In genomic region chrX:56783450-56783831, GRCh38 we compare ENCODE assay signal across 10 cellular contexts. TPM values are rescaled to one million over a fixed set of nuclear protein-coding genes. Genes with fewer than 3 reads are reported as not detected.
DNase-seq lines count a peak whose midpoint lies in the region; ATAC-seq, FAIRE-seq and TF ChIP-seq lines count a peak whose summit lies in the region.
"Had no signal": no experiment of that assay in that cellular context is flagged by ENCODE, and none has a peak within 500 bp of the region (broad histone marks: within the 10 kb centered on the region; RNA-seq: fewer than 3 reads in every experiment).

No MANE protein-coding gene starts in this region.

- no peak overlapping the region for H3K23ac ChIP-seq in neuronal stem cell (ENCODE audit: low read depth, low read length, poor library complexity)

- peak; percentile 16 for TF ChIP-seq CTCF in coronary artery (IDR thresholded peaks at IDR 0.05)

- ATAC-seq in HG02642 (IDR thresholded peaks at IDR 0.05; ENCODE audit: poor library complexity, unreplicated experiment) = no peak
- ATAC-seq in stimulated activated naive CD8-positive, alpha-beta T cell treated with anti-CD3 and anti-CD28 coated beads, Interleukin-15, amount 100 ng/mL, for 72 hours = no peak
- no peak for ATAC-seq in GM19397 (IDR thresholded peaks at IDR 0.05; ENCODE audit: unreplicated experiment)

- peak in 4 of 5 donors; percentile 78 to 83 (median 80) for DNase-seq in CD4-positive, alpha-beta memory T cell
- DNase-seq in NCI-H146 (lab: John Stamatoyannopoulos, UW) (peak; percentile 78), coronary artery (ENCODE audit: low spot score) (peak; percentile 88), neuronal stem cell (ENCODE audit: low spot score) (no peak), GM12891 (ENCODE audit: insufficient read length, low spot score) (no peak)
- DNase-seq in stimulated activated naive CD8-positive, alpha-beta T cell treated with anti-CD3 and anti-CD28 coated beads, Interleukin-15, amount 100 ng/mL, for 72 hours = no peak
- DNase-seq: activated naive CD8-positive, alpha-beta T cell treated with anti-CD3 and anti-CD28 coated beads for 36 hours had no signal

- H2BK15ac ChIP-seq in neuronal stem cell (ENCODE audit: low read length) = no peak overlapping the region

- no peak overlapping the region for H2BK12ac ChIP-seq in neuronal stem cell (ENCODE audit: low read length)

- peaks cover 23 to 57% (median 29%) of the 10 kb centered on the region in 4 donors for H3K4me1 Mint-ChIP-seq in CD4-positive, alpha-beta memory T cell
- peaks cover 42% of the 10 kb centered on the region for H3K4me1 Mint-ChIP-seq in stimulated activated naive CD8-positive, alpha-beta T cell treated with anti-CD3 and anti-CD28 coated beads, Interleukin-15, amount 100 ng/mL, for 72 hours

- no peaks in the 10 kb centered on the region for H3K9me3 Mint-ChIP-seq in CD4-positive, alpha-beta memory T cell
- H3K9me3 Mint-ChIP-seq in stimulated activated naive CD8-positive, alpha-beta T cell treated with anti-CD3 and anti-CD28 coated beads, Interleukin-15, amount 100 ng/mL, for 72 hours = no peaks in the 10 kb centered on the region
- H3K9me3 Mint-ChIP-seq: activated naive CD8-positive, alpha-beta T cell treated with anti-CD3 and anti-CD28 coated beads for 36 hours had no signal

- H3K4me3 Mint-ChIP-seq in CD4-positive, alpha-beta memory T cell = peak overlapping the region in 6 of 8 donors; percentile 92 to 97 (median 96)
- no peak overlapping the region for H3K4me3 Mint-ChIP-seq in stimulated activated naive CD8-positive, alpha-beta T cell treated with anti-CD3 and anti-CD28 coated beads, Interleukin-15, amount 100 ng/mL, for 72 hours
- H3K4me3 Mint-ChIP-seq: activated naive CD8-positive, alpha-beta T cell treated with anti-CD3 and anti-CD28 coated beads for 36 hours had no signal

- no peaks in the 10 kb centered on the region for H3K27me3 ChIP-seq in CD4-positive, alpha-beta memory T cell (ENCODE audit: insufficient read depth, low read length)
- peaks cover 0 to 8% (median 0%) of the 10 kb centered on the region in 3 experiments for H3K27me3 ChIP-seq in neuronal stem cell (ENCODE audit: control insufficient read depth in 3 of 3, insufficient read depth in 3 of 3, low read depth in 1 of 3, low read length in 3 of 3)

- H3K4me3 ChIP-seq in CD4-positive, alpha-beta memory T cell (ENCODE audit: low read length in 2 of 2) = no peak overlapping the region
- H3K4me3 ChIP-seq in coronary artery (peak overlapping the region; percentile 64), neuronal stem cell (ENCODE audit: low read length in 2 of 2) (peak overlapping the region in 1 of 2 donors; percentile 32)

- no peak overlapping the region for H3K27ac ChIP-seq in CD4-positive, alpha-beta memory T cell (ENCODE audit: low read depth, low read length)
- peak overlapping the region; percentile 60 to 84 for H3K27ac ChIP-seq in coronary artery
- H3K27ac ChIP-seq in neuronal stem cell (replicated peaks; ENCODE audit: low read length) = no peak overlapping the region

- H3K18ac ChIP-seq in neuronal stem cell (ENCODE audit: low read length) = no peak overlapping the region

- no CpG with 5 or more reads among the region's 12 CpGs for WGBS in neuronal stem cell (ENCODE audit: extremely low coverage in 2 of 2, insufficient read length in 2 of 2, insufficient replicate concordance in 1 of 2), 2 donors

- no peak overlapping the region for H3K4me2 ChIP-seq in neuronal stem cell (ENCODE audit: insufficient read depth, low read length, poor library complexity, severe bottlenecking)

- H3K27me3 Mint-ChIP-seq in CD4-positive, alpha-beta memory T cell = no peaks in the 10 kb centered on the region
- H3K27me3 Mint-ChIP-seq in stimulated activated naive CD8-positive, alpha-beta T cell treated with anti-CD3 and anti-CD28 coated beads, Interleukin-15, amount 100 ng/mL, for 72 hours = no peaks in the 10 kb centered on the region
- H3K27me3 Mint-ChIP-seq: activated naive CD8-positive, alpha-beta T cell treated with anti-CD3 and anti-CD28 coated beads for 36 hours had no signal

- no peak overlapping the region for H2AK5ac ChIP-seq in neuronal stem cell (ENCODE audit: low read depth, low read length)

- H2BK5ac ChIP-seq in neuronal stem cell (ENCODE audit: low read length) = no peak overlapping the region

- peak overlapping the region; percentile 81 for H2AFZ ChIP-seq in neuronal stem cell (ENCODE audit: low read length)

- H2BK120ac ChIP-seq in neuronal stem cell (ENCODE audit: low read depth, low read length) = no peak overlapping the region

- intact Hi-C loops in CD4-positive, alpha-beta memory T cell (cut with micrococcal nuclease) = no loop called here

- no peak for TF ChIP-seq POLR2A in GM12891 (IDR thresholded peaks at IDR 0.05; ENCODE audit: low read depth, low read length)

- FAIRE-seq in GM12891 (lab: Jason Lieb, UNC) = no peak
- FAIRE-seq: islet of Langerhans had no signal

- CTCF ChIA-PET in CD4-positive, alpha-beta memory T cell (lab: Charles Lee; ENCODE audit: partially characterized antibody) = no interaction called here

- peaks cover 4% of the 10 kb centered on the region for H3K79me1 ChIP-seq in neuronal stem cell (ENCODE audit: low read depth, low read length)

- H4K8ac ChIP-seq in neuronal stem cell (ENCODE audit: low read depth, low read length) = no peak overlapping the region

- no peaks in the 10 kb centered on the region for H3K36me3 ChIP-seq in CD4-positive, alpha-beta memory T cell (ENCODE audit: insufficient read depth, low read length)
- H3K36me3 ChIP-seq in neuronal stem cell (replicated peaks in 1 of 2; ENCODE audit: control insufficient read depth in 2 of 2, insufficient read depth in 2 of 2, low read length in 2 of 2) = peaks cover 0 to 25% of the 10 kb centered on the region in 2 donors

- H3K4me1 ChIP-seq in CD4-positive, alpha-beta memory T cell (ENCODE audit: insufficient read depth, low read length) = peaks cover 13% of the 10 kb centered on the region
- H3K4me1 ChIP-seq in neuronal stem cell (ENCODE audit: control insufficient read depth in 2 of 2, insufficient read depth in 1 of 2, low read depth in 1 of 2, low read length in 2 of 2) = no peaks in the 10 kb centered on the region

- no peak overlapping the region for H3K9ac ChIP-seq in neuronal stem cell (ENCODE audit: low read depth, low read length, poor library complexity)

- peaks cover 12 to 22% of the 10 kb centered on the region in 2 donors for H3K36me3 Mint-ChIP-seq in CD4-positive, alpha-beta memory T cell

- no peak overlapping the region for H3K14ac ChIP-seq in neuronal stem cell (ENCODE audit: low read length)

- no peaks in the 10 kb centered on the region for H3K9me3 ChIP-seq in CD4-positive, alpha-beta memory T cell (ENCODE audit: control insufficient read depth in 1 of 2, low read length in 2 of 2)
- no peaks in the 10 kb centered on the region for H3K9me3 ChIP-seq in neuronal stem cell (replicated peaks in 1 of 2; ENCODE audit: control insufficient read depth in 2 of 2, insufficient read depth in 1 of 2, low read depth in 1 of 2, low read length in 2 of 2)

- POLR2A ChIA-PET in CD4-positive, alpha-beta memory T cell (lab: Charles Lee; ENCODE audit: partially characterized antibody) = no interaction called here

- no peak overlapping the region for H4K91ac ChIP-seq in neuronal stem cell (ENCODE audit: low read depth, low read length, poor library complexity)

- H3K27ac Mint-ChIP-seq in CD4-positive, alpha-beta memory T cell = peak overlapping the region in 5 of 7 donors; percentile 77 to 94 (median 87)
- H3K27ac Mint-ChIP-seq in stimulated activated naive CD8-positive, alpha-beta T cell treated with anti-CD3 and anti-CD28 coated beads, Interleukin-15, amount 100 ng/mL, for 72 hours = no peak overlapping the region
- H3K27ac Mint-ChIP-seq: activated naive CD8-positive, alpha-beta T cell treated with anti-CD3 and anti-CD28 coated beads for 36 hours had no signal

- no peak overlapping the region for H3K4ac ChIP-seq in neuronal stem cell (ENCODE audit: low read length)

TF ChIP-seq in GM12891, 5 proteins besides CTCF, POLR2A, EP300 and RAD21:
- TF ChIP-seq SPI1 (IDR thresholded peaks at IDR 0.05; ENCODE audit: low read depth, low read length) (no peak), TAF1 (IDR thresholded peaks at IDR 0.05; ENCODE audit: low read depth, low read length) (no peak), POU2F2 (IDR thresholded peaks at IDR 0.05; ENCODE audit: low read depth, low read length) (no peak), POLR2AphosphoS5 (IDR thresholded peaks at IDR 0.05; ENCODE audit: low read depth, low read length) (no peak), PAX5 (IDR thresholded peaks at IDR 0.05; ENCODE audit: insufficient read depth, low read length, severe bottlenecking) (no peak)
TF ChIP-seq in GM12891: peak in this region for 0.

RNA-seq across cellular contexts. Expression of gene NBDY, which starts 54.4 kb away (rescaled TPM):
- total RNA-seq in CD4-positive, alpha-beta memory T cell = 10 to 100 TPM; 29.3 to 34.3 TPM
- polyA plus RNA-seq in CD4-positive, alpha-beta memory T cell = 10 to 100 TPM; 70.1 to 75.7 TPM
- 113 TPM for polyA plus RNA-seq in neuronal stem cell (2013, experiment 1 of 2)
- 111 TPM for polyA plus RNA-seq in neuronal stem cell (2013, experiment 2 of 2)
- polyA plus RNA-seq in GM12891 (2012; ENCODE audit: low read depth, missing spikeins) = 37.7 TPM

Comparison
In these comparisons a context has a peak if more than half of its experiments do, and no peak if none do; other contexts are left out.
1. DNase-seq: peak in CD4-positive, alpha-beta memory T cell (4 of 5), NCI-H146 (single experiment) and coronary artery (single experiment); none in neuronal stem cell (single experiment), GM12891 (single experiment) and stimulated activated naive CD8-positive, alpha-beta T cell treated with anti-CD3 and anti-CD28 coated beads, Interleukin-15, amount 100 ng/mL, for 72 hours (0 of 2).
2. H3K27ac ChIP-seq: peak in coronary artery (2 of 2); none in CD4-positive, alpha-beta memory T cell (single experiment) and neuronal stem cell (single experiment).
3. H3K27ac Mint-ChIP-seq: peak in CD4-positive, alpha-beta memory T cell (5 of 7); none in stimulated activated naive CD8-positive, alpha-beta T cell treated with anti-CD3 and anti-CD28 coated beads, Interleukin-15, amount 100 ng/mL, for 72 hours (0 of 2).
4. H3K4me3 Mint-ChIP-seq: peak in CD4-positive, alpha-beta memory T cell (6 of 8); none in stimulated activated naive CD8-positive, alpha-beta T cell treated with anti-CD3 and anti-CD28 coated beads, Interleukin-15, amount 100 ng/mL, for 72 hours (0 of 2).